ENCODE assay signal across 16 cellular contexts in the genomic region with DNA sequence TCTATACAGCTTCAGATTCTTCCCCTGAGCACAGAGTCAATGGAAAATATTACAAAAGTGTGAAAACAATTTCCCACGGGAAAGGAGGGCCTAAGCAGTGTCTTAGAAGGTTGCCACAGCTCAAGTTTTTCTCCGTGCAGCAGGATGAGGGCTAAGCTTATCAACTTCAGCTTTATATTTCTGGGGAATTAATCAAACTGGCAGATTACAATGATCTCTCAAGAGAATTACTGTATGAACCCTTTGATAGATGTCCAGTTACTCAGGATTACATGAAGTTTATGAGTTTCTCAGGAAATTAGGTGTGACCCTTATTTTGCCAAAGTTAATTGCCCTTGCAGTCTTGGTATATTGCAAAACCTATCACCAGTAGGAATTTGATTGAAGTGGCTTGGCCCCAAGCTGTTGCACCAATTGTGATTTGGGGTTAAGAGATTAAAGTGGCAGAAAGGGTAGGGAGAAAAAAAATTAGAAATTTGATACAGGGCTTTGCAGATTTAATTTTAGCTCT.
"Had no signal": no experiment of that assay in that cellular context is flagged by ENCODE, and none has a peak within 500 bp of the region (broad histone marks: within the 10 kb centered on the region; RNA-seq: fewer than 3 reads in every experiment).

No MANE protein-coding gene starts in this region.

- DNase-seq: activated CD4-positive, alpha-beta memory T cell treated with anti-CD3 and anti-CD28 coated beads for 36 hours; activated CD4-positive, alpha-beta T cell treated with anti-CD3 and anti-CD28 coated beads for 1 hour; activated naive CD4-positive, alpha-beta T cell; activated T-cell treated with anti-CD3 and anti-CD28 coated beads, Interleukin-2, amount 50 U/mL, for 72 hours; colonic mucosa; effector CD4-positive, alpha-beta T cell; heart left ventricle; mammary epithelial cell; mucosa of descending colon; naive thymus-derived CD8-positive, alpha-beta T cell; occipital lobe; sigmoid colon; stimulated activated CD4-positive, alpha-beta T cell treated with anti-CD3 and anti-CD28 coated beads, Interleukin-12 subunit alpha, Interleukin-12 subunit beta, amount 100 ng/mL, for 4 hours; stimulated activated CD8-positive, alpha-beta memory T cell treated with anti-CD3 and anti-CD28 coated beads, Interleukin-4, amount 100 ng/mL, for 48 hours; stimulated activated naive CD8-positive, alpha-beta T cell treated with anti-CD3 and anti-CD28 coated beads, Interleukin-15, amount 100 ng/mL, for 72 hours; T-helper 9 cell had no signal
